Comparison of ENCODE assay signal across 8 cellular contexts in genomic region chr15:45705510-45706473, GRCh38.
DNase-seq lines count a peak whose midpoint lies in the region; ATAC-seq and TF ChIP-seq lines count a peak whose summit lies in the region.

No MANE protein-coding gene starts in this region.

- peaks cover 20% of the 10 kb centered on the region for H3K4me1 Mint-ChIP-seq in activated T-cell treated with anti-CD3 and anti-CD28 coated beads, Interleukin-2, amount 50 U/mL, for 72 hours (ENCODE audit: low read depth)
- H3K4me1 Mint-ChIP-seq in natural killer cell treated with Interleukin-12 subunit alpha and Interleukin-12 subunit beta and Interleukin-15 and Interleukin-18, amount 100 ng/mL, for 72 hours (ENCODE audit: low read depth in 2 of 2): peaks cover 11 to 13% of the 10 kb centered on the region in 2 donors

- H3K9me3 ChIP-seq in PC-3 (ENCODE audit: low read length): no peaks in the 10 kb centered on the region

- peak overlapping the region; percentile 94 for H3K4me2 ChIP-seq in PC-3 (ENCODE audit: low read length)

- H3K4me3 Mint-ChIP-seq in activated T-cell treated with anti-CD3 and anti-CD28 coated beads, Interleukin-2, amount 50 U/mL, for 72 hours: peak overlapping the region; percentile 95 to 97
- peak overlapping the region; percentile 96 for H3K4me3 Mint-ChIP-seq in natural killer cell treated with Interleukin-12 subunit alpha and Interleukin-12 subunit beta and Interleukin-15 and Interleukin-18, amount 100 ng/mL, for 72 hours

- CTCF ChIA-PET in PC-3 (lab: Charles Lee): interaction anchor here (0.7 to 1.1 kb wide), 4 partner anchors 67 to 1841 kb away, joined by 3 to 8 read pairs (median 4); no protein-coding TSS in a partner anchor

- H3K4me3 ChIP-seq in Jurkat, Clone E6-1 (ENCODE audit: low read length): peak overlapping the region; percentile 76
- H3K4me3 ChIP-seq in PC-3 (ENCODE audit: low read length): peak overlapping the region; percentile 73

- no peaks in the 10 kb centered on the region for H3F3A ChIP-seq in PC-3 (ENCODE audit: low read length, unreplicated experiment)

- H3K9me2 ChIP-seq in PC-3 (replicated peaks; ENCODE audit: low read length): no peaks in the 10 kb centered on the region

- H3K79me2 ChIP-seq in PC-3 (ENCODE audit: low read length): no peaks in the 10 kb centered on the region

- peak; percentile 78 for TF ChIP-seq CTCF in PC-3 (conservative IDR thresholded peaks at IDR 0.05; ENCODE audit: low read depth, low read length)

- DNase-seq in DMS53 treated with DMSO at 0.1 percent for 48 hours (lab: John Stamatoyannopoulos, UW; ENCODE audit: unreplicated experiment) (peak; percentile 70), PC-3 (peak; percentile 86), fibroblast of peridontal ligament (ENCODE audit: extremely low read depth) (peak; percentile 91)
- DNase-seq in Jurkat, Clone E6-1 (ENCODE audit: low read depth, low spot score): peak; percentile 86
- peak; percentile 73 to 78 for DNase-seq in activated T-cell treated with anti-CD3 and anti-CD28 coated beads, Interleukin-2, amount 50 U/mL, for 72 hours
- DNase-seq in natural killer cell treated with Interleukin-12 subunit alpha and Interleukin-12 subunit beta and Interleukin-15 and Interleukin-18, amount 100 ng/mL, for 72 hours (ENCODE audit: low spot score): peak; percentile 79
- DNase-seq in stimulated activated naive CD4-positive, alpha-beta T cell (lab: John Stamatoyannopoulos, UW): peak; percentile 35 to 78 (median 50)

- H3K27ac ChIP-seq in PC-3 (ENCODE audit: low read length): no peak overlapping the region

- peaks cover 12% of the 10 kb centered on the region for H3K27me3 Mint-ChIP-seq in activated T-cell treated with anti-CD3 and anti-CD28 coated beads, Interleukin-2, amount 50 U/mL, for 72 hours (ENCODE audit: low read depth)
- H3K27me3 Mint-ChIP-seq in natural killer cell treated with Interleukin-12 subunit alpha and Interleukin-12 subunit beta and Interleukin-15 and Interleukin-18, amount 100 ng/mL, for 72 hours: peaks cover 0 to 13% of the 10 kb centered on the region in 2 donors

- no peaks in the 10 kb centered on the region for H3K36me3 ChIP-seq in PC-3 (ENCODE audit: low read depth, low read length)

- H3K36me3 Mint-ChIP-seq in activated T-cell treated with anti-CD3 and anti-CD28 coated beads, Interleukin-2, amount 50 U/mL, for 72 hours (ENCODE audit: insufficient read depth in 2 of 2): no peaks in the 10 kb centered on the region
- H3K36me3 Mint-ChIP-seq in natural killer cell treated with Interleukin-12 subunit alpha and Interleukin-12 subunit beta and Interleukin-15 and Interleukin-18, amount 100 ng/mL, for 72 hours: no peaks in the 10 kb centered on the region

- H3K9me3 Mint-ChIP-seq in activated T-cell treated with anti-CD3 and anti-CD28 coated beads, Interleukin-2, amount 50 U/mL, for 72 hours: no peaks in the 10 kb centered on the region
- H3K9me3 Mint-ChIP-seq in natural killer cell treated with Interleukin-12 subunit alpha and Interleukin-12 subunit beta and Interleukin-15 and Interleukin-18, amount 100 ng/mL, for 72 hours: no peaks in the 10 kb centered on the region

- peak overlapping the region; percentile 47 for H3K9ac ChIP-seq in PC-3 (ENCODE audit: low read length)

- H3K27ac Mint-ChIP-seq in activated T-cell treated with anti-CD3 and anti-CD28 coated beads, Interleukin-2, amount 50 U/mL, for 72 hours: peak overlapping the region; percentile 71
- peak overlapping the region; percentile 0 to 43 for H3K27ac Mint-ChIP-seq in natural killer cell treated with Interleukin-12 subunit alpha and Interleukin-12 subunit beta and Interleukin-15 and Interleukin-18, amount 100 ng/mL, for 72 hours

- intact Hi-C loops in PC-3 (cut with micrococcal nuclease): loop anchor here (2.0 to 5.0 kb wide), 2 partner anchors 71 to 387 kb away; partner anchors contain the start of gene SQOR

- peaks cover 4% of the 10 kb centered on the region; the same call in 1 of the 2 replicates for H3K4me1 ChIP-seq in PC-3 (ENCODE audit: insufficient read depth, low read length)

- H2AFZ ChIP-seq in PC-3 (ENCODE audit: low read length): peak overlapping the region; percentile 99

- POLR2A ChIA-PET in PC-3 (lab: Charles Lee; ENCODE audit: unreplicated experiment): interaction anchor here (0.6 to 0.7 kb wide), 2 partner anchors 9 to 383 kb away, joined by 3 to 10 read pairs; no protein-coding TSS in a partner anchor

- no peaks in the 10 kb centered on the region for H3K27me3 ChIP-seq in PC-3 (ENCODE audit: low read length)

- no peaks in the 10 kb centered on the region for H4K20me1 ChIP-seq in PC-3 (ENCODE audit: low read length)

- ATAC-seq in GM21723 (IDR thresholded peaks at IDR 0.05; ENCODE audit: unreplicated experiment) (peak; percentile 85), PC-3 (peak; percentile 92)
- peak; percentile 79 to 83 for ATAC-seq in activated T-cell treated with anti-CD3 and anti-CD28 coated beads, Interleukin-2, amount 50 U/mL, for 72 hours (replicated peaks in 1 of 2)
- peak; percentile 82 to 86 for ATAC-seq in natural killer cell treated with Interleukin-12 subunit alpha and Interleukin-12 subunit beta and Interleukin-15 and Interleukin-18, amount 100 ng/mL, for 72 hours

- BruUV-seq in PC-3 (replicated peaks; lab: Mats Ljungman, UMichigan): TSS peak; percentile 50
